In the genomic region with DNA sequence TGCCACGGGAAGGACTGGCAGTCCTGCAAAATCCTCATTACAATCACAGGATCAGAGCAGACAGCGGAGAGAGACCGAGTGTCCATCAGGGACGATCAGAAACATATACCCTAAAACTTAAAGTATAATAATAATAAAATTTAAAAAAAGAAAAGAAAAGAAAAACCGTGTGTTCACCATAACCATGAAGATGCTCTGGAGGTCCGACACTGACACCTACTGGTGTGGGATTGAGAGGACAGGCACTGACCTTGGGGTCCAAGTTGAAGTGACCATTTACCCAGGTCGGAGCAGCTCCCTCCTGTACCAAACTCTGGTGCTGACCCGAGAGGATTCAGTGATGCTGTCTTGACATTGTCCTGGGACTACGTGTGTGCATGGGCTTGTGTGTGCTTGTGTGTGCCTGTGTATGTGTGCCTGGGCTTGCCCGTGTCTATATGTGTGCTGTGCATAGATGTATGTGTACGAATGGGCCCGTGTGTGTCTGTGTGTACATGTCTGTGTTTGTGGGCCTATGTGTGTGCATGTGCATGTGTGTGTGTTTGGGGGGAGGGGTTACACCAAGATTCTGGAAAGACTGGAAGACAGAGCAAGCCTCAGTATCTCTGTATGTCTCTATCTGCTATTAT, we compare ENCODE assay signal across 8 cellular contexts. TPM values are rescaled to one million over a fixed set of nuclear protein-coding genes. Genes with fewer than 3 reads are reported as not detected.
A peak's percentile ranks its signal among the peaks of the same experiment; 100 is the strongest.
DNase-seq lines count a peak whose midpoint lies in the region; ATAC-seq, FAIRE-seq and TF ChIP-seq lines count a peak whose summit lies in the region.

No MANE protein-coding gene starts in this region.

- TF ChIP-seq EP300 in K562 (IDR thresholded peaks at IDR 0.05; ENCODE audit: low read length) = no peak

- no peaks in the 10 kb centered on the region for H3K9me1 ChIP-seq in K562 (ENCODE audit: control insufficient read depth, insufficient read depth, low read length)

- TF ChIP-seq POLR2A in K562 (conservative IDR thresholded peaks at IDR 0.05) (no peak), uterus (IDR thresholded peaks at IDR 0.05) (no peak)

- in situ Hi-C loops in K562 (cut with MboI) = no loop called here

- CTCF ChIA-PET in K562 (lab: Yijun Ruan, JAX; ENCODE audit: low intra/inter-chr PET ratio) = interaction anchor here (0.6 to 2.4 kb wide), 3 partner anchors 69 to 223 kb away, joined by 4 to 12 read pairs (median 4); no protein-coding TSS in a partner anchor

- H3K4me1 ChIP-seq in K562 (replicated peaks in 1 of 2; ENCODE audit: control insufficient read depth in 2 of 2, insufficient read depth in 2 of 2, low read length in 2 of 2) = no peaks in the 10 kb centered on the region
- no peaks in the 10 kb centered on the region for H3K4me1 ChIP-seq in liver (ENCODE audit: control insufficient read depth in 4 of 4, insufficient read depth in 4 of 4, low read length in 3 of 4)
- H3K4me1 ChIP-seq in uterus = no peaks in the 10 kb centered on the region

- H3K9ac ChIP-seq in K562 (ENCODE audit: insufficient read depth in 1 of 2, low read depth in 2 of 2, low read length in 2 of 2) (no peak overlapping the region), liver (ENCODE audit: low read depth in 1 of 2, low read length in 2 of 2) (no peak overlapping the region)

- DNase-seq in AG20443 (ENCODE audit: low spot score) (peak; percentile 64), GM03348 (ENCODE audit: low spot score) (peak; percentile 54), NCI-H2227 treated with DMSO at 0.1 percent for 48 hours (lab: John Stamatoyannopoulos, UW) (peak; percentile 7), K562 (ENCODE audit: extremely low read depth in 1 of 4, low spot score in 3 of 4) (peak; percentile 65 to 74 (median 71)), uterus (no peak), coronary artery (ENCODE audit: low spot score) (no peak)

- peak; percentile 76 to 80 for TF ChIP-seq RAD21 in K562 (CRISPR knock-in tag; conservative IDR thresholded peaks at IDR 0.05 in 1 of 2, IDR thresholded peaks at IDR 0.05 in 1 of 2)
- TF ChIP-seq RAD21 in liver (IDR thresholded peaks at IDR 0.05) = peak; percentile 70 to 79

- H4K20me1 ChIP-seq in K562 (replicated peaks; ENCODE audit: control insufficient read depth, insufficient read depth, low read length) = no peaks in the 10 kb centered on the region

- intact Hi-C loops in K562 (cut with micrococcal nuclease) = loop anchor here (2.0 to 5.0 kb wide), 2 partner anchors 223 to 300 kb away; no protein-coding TSS in a partner anchor
- intact Hi-C loops in uterus (cut with DNase I; ENCODE audit: low total_unique reads) = no loop called here

- no peak overlapping the region for H3K4me3 ChIP-seq in K562
- H3K4me3 ChIP-seq in liver (ENCODE audit: low read depth in 1 of 3, low read length in 3 of 3) = no peak overlapping the region
- H3K4me3 ChIP-seq in uterus = no peak overlapping the region
- no peak overlapping the region for H3K4me3 ChIP-seq in coronary artery

- H3K36me3 ChIP-seq in K562 (ENCODE audit: control insufficient read depth, insufficient read depth, low read length) (no peaks in the 10 kb centered on the region), liver (ENCODE audit: control insufficient read depth in 4 of 4, insufficient read depth in 3 of 4, low read depth in 1 of 4, low read length in 3 of 4) (no peaks in the 10 kb centered on the region), uterus (no peaks in the 10 kb centered on the region)

- H2AFZ ChIP-seq in K562 (ENCODE audit: low read depth, low read length) = no peak overlapping the region

- WGBS in K562 (ENCODE audit: insufficient coverage, low coverage, missing lambda C conversion rate) = under 1% methylated on average over 12 of the region's 12 CpGs
- 38% methylated on average over 12 of the region's 12 CpGs for WGBS in liver

- peak; percentile 90 for ATAC-seq in K562
- ATAC-seq in HG03045 (IDR thresholded peaks at IDR 0.05; ENCODE audit: unreplicated experiment) = no peak

- H3K79me2 ChIP-seq in K562 (ENCODE audit: control insufficient read depth, insufficient read depth, low read length) = no peaks in the 10 kb centered on the region

- H3K27me3 ChIP-seq in K562 (ENCODE audit: control insufficient read depth in 2 of 2, insufficient read depth in 2 of 2, low read length in 2 of 2) = peaks cover 3 to 51% of the 10 kb centered on the region in 2 experiments; a peak in 3 of 5 replicates
- peaks cover 0 to 8% (median 2%) of the 10 kb centered on the region in 4 donors for H3K27me3 ChIP-seq in liver (ENCODE audit: control insufficient read depth in 4 of 4, insufficient read depth in 4 of 4, low read length in 3 of 4)
- no peaks in the 10 kb centered on the region for H3K27me3 ChIP-seq in uterus

- TF ChIP-seq CTCF in K562 (IDR thresholded peaks at IDR 0.05 in 2 of 3, conservative IDR thresholded peaks at IDR 0.05 in 1 of 3; ENCODE audit: insufficient read depth in 2 of 3, low read depth in 1 of 3, low read length in 3 of 3) = peak; percentile 73 to 83 (median 81)
- TF ChIP-seq CTCF in liver (IDR thresholded peaks at IDR 0.05; ENCODE audit: low read depth, low read length, missing input control) = peak; percentile 56
- no peak for TF ChIP-seq CTCF in uterus (IDR thresholded peaks at IDR 0.05)
- TF ChIP-seq CTCF in coronary artery (IDR thresholded peaks at IDR 0.05) = no peak

- no TSS peak for BruUV-seq in K562 (replicated peaks; lab: Mats Ljungman, UMichigan)

- no peak overlapping the region for H3K27ac ChIP-seq in K562 (ENCODE audit: extremely low read depth, low read depth, low read length)
- no peak overlapping the region for H3K27ac ChIP-seq in liver (ENCODE audit: low read depth in 1 of 2, low read length in 2 of 2)
- H3K27ac ChIP-seq in uterus = no peak overlapping the region
- H3K27ac ChIP-seq in coronary artery = no peak overlapping the region

- H3K4me2 ChIP-seq in K562 (ENCODE audit: insufficient read depth, low read length) = no peak overlapping the region

- H3K9me3 ChIP-seq in K562 (replicated peaks; ENCODE audit: control insufficient read depth, insufficient read depth, low read depth, low read length) (no peaks in the 10 kb centered on the region), liver (ENCODE audit: control insufficient read depth in 4 of 4, low read length in 3 of 4) (no peaks in the 10 kb centered on the region), uterus (no peaks in the 10 kb centered on the region)

- POLR2A ChIA-PET in K562 (lab: Yijun Ruan, JAX) = interaction anchor here (0.9 kb wide), 1 partner anchor 15 kb away, joined by 3 read pairs; no protein-coding TSS in a partner anchor

- peak; percentile 92 for FAIRE-seq in K562 (lab: Jason Lieb, UNC)

RNA-seq across cellular contexts. Expression of gene CD300LD, which starts 10.0 kb away (rescaled TPM):
- not detected in 2 replicates for total RNA-seq in K562 (2011; cell fraction: chromatin; rRNA removed; ENCODE audit: low replicate concordance)
- not detected in 2 replicates for total RNA-seq in K562 (2011; cell fraction: nucleolus; rRNA removed)
- total RNA-seq in K562 (2011; cell fraction: nucleoplasm; rRNA removed) = not detected in 2 replicates
- total RNA-seq in K562 (2014; rRNA removed) = not detected in 2 replicates
- total RNA-seq in K562 (2014; rRNA removed; fragmentation: Illumina TruSeq; extraction: Trizol) = not detected in 2 replicates
- not detected in 2 replicates for total RNA-seq in K562 (2015; rRNA removed; fragmentation: Illumina TruSeq; extraction: Trizol)
- not detected in 2 replicates for total RNA-seq in K562 (2021)
- not detected in 2 replicates for polyA plus RNA-seq in K562 (2011; rRNA removed)
- not detected in 2 replicates for polyA plus RNA-seq in K562 (2011; cell fraction: cytosol; rRNA removed)
- polyA plus RNA-seq in K562 (2011; cell fraction: nucleus; rRNA removed) = not detected in 2 replicates
- not detected in 2 replicates for polyA plus RNA-seq in K562 (2012)
- polyA plus RNA-seq in K562 (2014; fragmentation: Illumina TruSeq; extraction: Trizol) = not detected in 2 replicates
- polyA plus RNA-seq in K562 (2014; fragmentation: Nextera tagmentation; extraction: Ambion mirVana) = not detected
- not detected in 2 replicates for polyA plus RNA-seq in K562 (2014; rRNA removed)
- polyA minus RNA-seq in K562 (2011; rRNA and poly(A)+ RNA removed) = not detected in 2 replicates
- not detected in 2 replicates for polyA minus RNA-seq in K562 (2011; cell fraction: cytosol; rRNA and poly(A)+ RNA removed)
- not detected in 2 replicates for polyA minus RNA-seq in K562 (2011; cell fraction: nucleus; rRNA and poly(A)+ RNA removed)
- under 1 TPM in 1 of 2 donors, not detected in 1; 0.08 TPM for total RNA-seq in liver
- polyA plus RNA-seq in liver = not detected
- not detected for total RNA-seq in uterus

RNA-seq across cellular contexts. Expression of gene CD300E, which starts 21.5 kb away (rescaled TPM):
- total RNA-seq in K562 (2011; cell fraction: chromatin; rRNA removed; ENCODE audit: low replicate concordance) = not detected in 2 replicates
- total RNA-seq in K562 (2011; cell fraction: nucleolus; rRNA removed) = not detected in 2 replicates
- total RNA-seq in K562 (2011; cell fraction: nucleoplasm; rRNA removed) = not detected in 2 replicates
- total RNA-seq in K562 (2014; rRNA removed) = not detected in 2 replicates
- total RNA-seq in K562 (2014; rRNA removed; fragmentation: Illumina TruSeq; extraction: Trizol) = not detected in 2 replicates
- total RNA-seq in K562 (2015; rRNA removed; fragmentation: Illumina TruSeq; extraction: Trizol) = not detected in 2 replicates
- not detected in 2 replicates for total RNA-seq in K562 (2021)
- not detected in 2 replicates for polyA plus RNA-seq in K562 (2011; rRNA removed)
- not detected in 2 replicates for polyA plus RNA-seq in K562 (2011; cell fraction: cytosol; rRNA removed)
- not detected in 2 replicates for polyA plus RNA-seq in K562 (2011; cell fraction: nucleus; rRNA removed)
- not detected in 2 replicates for polyA plus RNA-seq in K562 (2012)
- polyA plus RNA-seq in K562 (2014; fragmentation: Illumina TruSeq; extraction: Trizol) = not detected in 2 replicates
- not detected for polyA plus RNA-seq in K562 (2014; fragmentation: Nextera tagmentation; extraction: Ambion mirVana)
- polyA plus RNA-seq in K562 (2014; rRNA removed) = not detected in 2 replicates
- polyA minus RNA-seq in K562 (2011; rRNA and poly(A)+ RNA removed) = not detected in 2 replicates
- not detected in 2 replicates for polyA minus RNA-seq in K562 (2011; cell fraction: cytosol; rRNA and poly(A)+ RNA removed)
- polyA minus RNA-seq in K562 (2011; cell fraction: nucleus; rRNA and poly(A)+ RNA removed) = not detected in 2 replicates
- under 1 TPM; 0.47 to 0.75 TPM for total RNA-seq in liver
- under 1 TPM; 0.07 to 0.21 TPM for polyA plus RNA-seq in liver
- total RNA-seq in uterus = under 1 TPM in 2 of 4 donors, not detected in 2; 0.07 to 0.88 TPM

RNA-seq across cellular contexts. Expression of gene CD300H, which starts 34.7 kb away (rescaled TPM):
- not detected in 2 replicates for total RNA-seq in K562 (2011; cell fraction: chromatin; rRNA removed; ENCODE audit: low replicate concordance)
- not detected in 2 replicates for total RNA-seq in K562 (2011; cell fraction: nucleolus; rRNA removed)
- total RNA-seq in K562 (2011; cell fraction: nucleoplasm; rRNA removed) = not detected in 2 replicates
- total RNA-seq in K562 (2014; rRNA removed) = not detected in 2 replicates
- total RNA-seq in K562 (2014; rRNA removed; fragmentation: Illumina TruSeq; extraction: Trizol) = not detected in 2 replicates
- total RNA-seq in K562 (2015; rRNA removed; fragmentation: Illumina TruSeq; extraction: Trizol) = not detected in 2 replicates
- not detected in 2 replicates for total RNA-seq in K562 (2021)
- not detected in 2 replicates for polyA plus RNA-seq in K562 (2011; rRNA removed)
- not detected in 2 replicates for polyA plus RNA-seq in K562 (2011; cell fraction: cytosol; rRNA removed)
- not detected in 2 replicates for polyA plus RNA-seq in K562 (2011; cell fraction: nucleus; rRNA removed)
- polyA plus RNA-seq in K562 (2012) = not detected in 2 replicates
- polyA plus RNA-seq in K562 (2014; fragmentation: Illumina TruSeq; extraction: Trizol) = not detected in 2 replicates
- polyA plus RNA-seq in K562 (2014; fragmentation: Nextera tagmentation; extraction: Ambion mirVana) = not detected
- polyA plus RNA-seq in K562 (2014; rRNA removed) = not detected in 2 replicates
- not detected in 2 replicates for polyA minus RNA-seq in K562 (2011; rRNA and poly(A)+ RNA removed)
- polyA minus RNA-seq in K562 (2011; cell fraction: cytosol; rRNA and poly(A)+ RNA removed) = not detected in 2 replicates
- polyA minus RNA-seq in K562 (2011; cell fraction: nucleus; rRNA and poly(A)+ RNA removed) = not detected in 2 replicates
- total RNA-seq in liver = under 1 TPM in 1 of 2 donors, not detected in 1; 0.47 TPM
- polyA plus RNA-seq in liver = not detected
- total RNA-seq in uterus = not detected

RNA-seq across cellular contexts. Expression of gene CD300C, which starts 56.1 kb away (rescaled TPM):
- total RNA-seq in K562 (2011; cell fraction: chromatin; rRNA removed; ENCODE audit: low replicate concordance) = 0.39 TPM in 1 of 2 replicates, not detected in the other
- 0.33 TPM in 1 of 2 replicates, not detected in the other for total RNA-seq in K562 (2011; cell fraction: nucleolus; rRNA removed)
- total RNA-seq in K562 (2011; cell fraction: nucleoplasm; rRNA removed) = not detected in 2 replicates
- total RNA-seq in K562 (2014; rRNA removed) (not detected in 2 replicates), K562 (2014; rRNA removed; fragmentation: Illumina TruSeq; extraction: Trizol) (not detected in 2 replicates), K562 (2015; rRNA removed; fragmentation: Illumina TruSeq; extraction: Trizol) (0.23 TPM in 1 of 2 replicates, not detected in the other), K562 (2021) (not detected in 2 replicates), liver (1 to 10 TPM in 1 of 2 donors, under 1 TPM in 1; 0.92 to 1.5 TPM), uterus (under 1 TPM in 2 of 4 donors, not detected in 2; 0.21 to 0.27 TPM)
- polyA plus RNA-seq in K562 (2011; rRNA removed) (0.04 TPM in 1 of 2 replicates, not detected in the other), K562 (2014; fragmentation: Illumina TruSeq; extraction: Trizol) (0.07 TPM in 1 of 2 replicates, not detected in the other), K562 (2014; fragmentation: Nextera tagmentation; extraction: Ambion mirVana) (not detected), K562 (2014; rRNA removed) (0.16 TPM in 1 of 2 replicates, not detected in the other), liver (1 to 10 TPM in 1 of 2 donors, under 1 TPM in 1; 0.17 to 1.2 TPM)
- polyA plus RNA-seq in K562 (2011; cell fraction: cytosol; rRNA removed) = 0.03 TPM in 1 of 2 replicates, not detected in the other
- not detected in 2 replicates for polyA plus RNA-seq in K562 (2011; cell fraction: nucleus; rRNA removed)
- 0.09 and 0.24 TPM in 2 replicates for polyA plus RNA-seq in K562 (2012)
- polyA minus RNA-seq in K562 (2011; rRNA and poly(A)+ RNA removed) = not detected in 2 replicates
- polyA minus RNA-seq in K562 (2011; cell fraction: cytosol; rRNA and poly(A)+ RNA removed) = not detected in 2 replicates
- polyA minus RNA-seq in K562 (2011; cell fraction: nucleus; rRNA and poly(A)+ RNA removed) = 0.13 TPM in 1 of 2 replicates, not detected in the other

Comparison
In these comparisons a context has a peak if more than half of its experiments do, and no peak if none do; other contexts are left out.
1. DNase-seq: peak in AG20443 (single experiment), GM03348 (single experiment), NCI-H2227 treated with DMSO at 0.1 percent for 48 hours (single experiment) and K562 (4 of 4); none in uterus (0 of 2) and coronary artery (single experiment).
2. CTCF ChIP-seq: peak in K562 (3 of 3) and liver (single experiment); none in uterus (0 of 4) and coronary artery (single experiment).